Comparison of ENCODE assay signal across 8 cellular contexts in genomic region chr10:5692476-5693358, GRCh38. TPM values are rescaled to one million over a fixed set of nuclear protein-coding genes. Genes with fewer than 3 reads are reported as not detected.
DNase-seq lines count a peak whose midpoint lies in the region; ATAC-seq lines count a peak whose summit lies in the region.

No MANE protein-coding gene starts in this region.

- peak; percentile 83 for ATAC-seq in GM21723 (IDR thresholded peaks at IDR 0.05; ENCODE audit: unreplicated experiment)

- DNase-seq in Daoy (ENCODE audit: low read depth): peak; percentile 22
- DNase-seq in NCI-H146 (lab: John Stamatoyannopoulos, UW): peak; percentile 90
- peak; percentile 42 for DNase-seq in activated T-helper 9 cell treated with anti-CD3 and anti-CD28 coated beads, Interleukin-2, amount 50 U/mL, for 16 hours (ENCODE audit: low read depth)
- DNase-seq in foreskin melanocyte: peak; percentile 40
- DNase-seq in nucleus accumbens (lab: John Stamatoyannopoulos, UW): peak in 36 of 56 donors; percentile 2 to 52 (median 18)
- DNase-seq in substantia nigra (lab: John Stamatoyannopoulos, UW): peak in 36 of 49 donors; percentile 2 to 67 (median 24)
- no peak for DNase-seq in NK-92 (lab: John Stamatoyannopoulos, UW; ENCODE audit: unreplicated experiment)

- peak overlapping the region; percentile 54 for H3K27ac ChIP-seq in substantia nigra (ENCODE audit: low read depth, low read length, poor library complexity, severe bottlenecking)

RNA-seq across cellular contexts. Expression of gene TASOR2, which starts 8.1 kb away (rescaled TPM):
- total RNA-seq in Daoy (2014; rRNA removed; shearing (Covaris generic)): 50.3 and 55.2 TPM in 2 replicates

RNA-seq across cellular contexts. Expression of gene ASB13, which starts 26.3 kb away (rescaled TPM):
- total RNA-seq in Daoy (2014; rRNA removed; shearing (Covaris generic)): 11.2 and 13.3 TPM in 2 replicates
